ENCODE assay signal across 11 cellular contexts in genomic region chrX:78747471-78747870, GRCh38. TPM values are rescaled to one million over a fixed set of nuclear protein-coding genes. Genes with fewer than 3 reads are reported as not detected.
A peak's percentile ranks its signal among the peaks of the same experiment; 100 is the strongest.
DNase-seq lines count a peak whose midpoint lies in the region; ATAC-seq, FAIRE-seq and TF ChIP-seq lines count a peak whose summit lies in the region.
"Had no signal": no experiment of that assay in that cellular context is flagged by ENCODE, and none has a peak within 500 bp of the region (broad histone marks: within the 10 kb centered on the region; RNA-seq: fewer than 3 reads in every experiment).

Gene LPAR4 (plus strand): TSS chrX:78747720. CDS start chrX:78754870, 7,150 bp downstream.

- H3K36me3 Mint-ChIP-seq in nephron progenitor cell (ENCODE audit: low read depth) = no peaks in the 10 kb centered on the region

- H3K27me3 ChIP-seq in SJCRH30 = no peaks in the 10 kb centered on the region

- H3K27ac ChIP-seq in A549 = no peak within 1 kb of the TSS
- H3K27ac ChIP-seq in SJCRH30 = peak within 1 kb of the TSS; percentile 40
- H3K27ac ChIP-seq: BLaER1 treated with 17β-estradiol and CSF1 and Interleukin-3, amounts not matched to agents 10 nM and 100 nM had no signal

- TF ChIP-seq CTCF in A549 (IDR thresholded peaks at IDR 0.05) (no peak), foreskin fibroblast (IDR thresholded peaks at IDR 0.05; ENCODE audit: low read depth, low read length) (no peak), nephron progenitor cell (IDR thresholded peaks at IDR 0.05) (no peak)

- H3K27me3 Mint-ChIP-seq in nephron progenitor cell (ENCODE audit: low read depth, poor library complexity) = no peaks in the 10 kb centered on the region
- H3K27me3 Mint-ChIP-seq: effector memory CD8-positive, alpha-beta T cell had no signal

- 13% methylated on average over 9 of the region's 9 CpGs for WGBS in A549 (ENCODE audit: missing lambda C conversion rate)

- TF ChIP-seq EP300 in A549 (IDR thresholded peaks at IDR 0.05) = no peak

- H3K36me3 ChIP-seq in SJCRH30 = no peaks in the 10 kb centered on the region
- H3K36me3 ChIP-seq: BLaER1 treated with 17β-estradiol and CSF1 and Interleukin-3, amounts not matched to agents 10 nM and 100 nM had no signal

- H3K4me3 ChIP-seq in A549 (no peak within 1 kb of the TSS), SJCRH30 (peak within 1 kb of the TSS; percentile 61), foreskin fibroblast (ENCODE audit: low read depth in 1 of 2, low read length in 2 of 2) (peak within 1 kb of the TSS; percentile 44 to 61)
- H3K4me3 ChIP-seq: BLaER1 treated with 17β-estradiol and CSF1 and Interleukin-3, amounts not matched to agents 10 nM and 100 nM had no signal

- no peak for DNase-seq in A549 (ENCODE audit: low read depth in 1 of 2, low spot score in 1 of 2)
- DNase-seq in SJCRH30 = peak; percentile 45 to 73
- DNase-seq in foreskin fibroblast = peak; percentile 16 to 48
- peak; percentile 26 for DNase-seq in nephron progenitor cell
- DNase-seq in NCI-H187 (lab: John Stamatoyannopoulos, UW) = no peak
- DNase-seq in NCI-H82 (lab: John Stamatoyannopoulos, UW) = no peak
- DNase-seq: effector memory CD8-positive, alpha-beta T cell; NCI-H2081 treated with DMSO at 0.1 percent for 48 hours had no signal

- peaks cover 19% of the 10 kb centered on the region for H3K9me3 Mint-ChIP-seq in nephron progenitor cell
- H3K9me3 Mint-ChIP-seq: effector memory CD8-positive, alpha-beta T cell had no signal

- no peak within 1 kb of the TSS for H3K27ac Mint-ChIP-seq in nephron progenitor cell
- H3K27ac Mint-ChIP-seq: effector memory CD8-positive, alpha-beta T cell had no signal

- ATAC-seq in A549 = no peak
- no peak for ATAC-seq in HG03280 (IDR thresholded peaks at IDR 0.05; ENCODE audit: unreplicated experiment)
- ATAC-seq in GM18909 (IDR thresholded peaks at IDR 0.05; ENCODE audit: poor library complexity, unreplicated experiment) = no peak
- ATAC-seq: effector memory CD8-positive, alpha-beta T cell had no signal

- POLR2A ChIA-PET in A549 (lab: Yijun Ruan, JAX) = no interaction called here

- no peak for TF ChIP-seq POLR2A in A549 (IDR thresholded peaks at IDR 0.05; ENCODE audit: low read length)

- CTCF ChIA-PET in A549 (lab: Yijun Ruan, JAX) = no interaction called here

- TF ChIP-seq RAD21 in A549 (conservative IDR thresholded peaks at IDR 0.05 in 1 of 2, IDR thresholded peaks at IDR 0.05 in 1 of 2) = no peak

- peak within 1 kb of the TSS; percentile 31; the same call in 1 of the 3 replicates for H3K4me2 ChIP-seq in A549
- H3K4me2 ChIP-seq: BLaER1 treated with 17β-estradiol and CSF1 and Interleukin-3, amounts not matched to agents 10 nM and 100 nM had no signal

- no peak for FAIRE-seq in A549 (lab: Jason Lieb, UNC)

- H3K9me3 ChIP-seq in A549 (no peaks in the 10 kb centered on the region), SJCRH30 (replicated peaks) (no peaks in the 10 kb centered on the region)
- H3K9me3 ChIP-seq: BLaER1 treated with 17β-estradiol and CSF1 and Interleukin-3, amounts not matched to agents 10 nM and 100 nM had no signal

- H3K4me3 Mint-ChIP-seq in nephron progenitor cell = peak within 1 kb of the TSS; percentile 90
- H3K4me3 Mint-ChIP-seq: effector memory CD8-positive, alpha-beta T cell had no signal

- peaks cover 37% of the 10 kb centered on the region for H3K4me1 Mint-ChIP-seq in nephron progenitor cell

- H3K4me1 ChIP-seq in A549 (no peaks in the 10 kb centered on the region), SJCRH30 (no peaks in the 10 kb centered on the region)
- H3K4me1 ChIP-seq: BLaER1 treated with 17β-estradiol and CSF1 and Interleukin-3, amounts not matched to agents 10 nM and 100 nM had no signal

TF ChIP-seq in A549, 52 proteins besides CTCF, POLR2A, EP300 and RAD21:
- TF ChIP-seq BCL3 (IDR thresholded peaks at IDR 0.05) = no peak
- no peak for TF ChIP-seq ZNF302 (CRISPR knock-in tag; IDR thresholded peaks at IDR 0.05)
- TF ChIP-seq KDM1A (IDR thresholded peaks at IDR 0.05; ENCODE audit: low read depth) = no peak
- no peak for TF ChIP-seq POLR2AphosphoS2 (conservative IDR thresholded peaks at IDR 0.05; ENCODE audit: low read length)
- no peak for TF ChIP-seq CHD2 (IDR thresholded peaks at IDR 0.05; ENCODE audit: low read length, partially characterized antibody)
- TF ChIP-seq FOXS1 (CRISPR knock-in tag; IDR thresholded peaks at IDR 0.05) = no peak
- TF ChIP-seq HES2 (IDR thresholded peaks at IDR 0.05) = no peak
- no peak for TF ChIP-seq RNF2 (IDR thresholded peaks at IDR 0.05; ENCODE audit: borderline replicate concordance, low read depth)
- no peak for TF ChIP-seq TFCP2L1 (CRISPR knock-in tag; IDR thresholded peaks at IDR 0.05)
- no peak for TF ChIP-seq GATA3 (IDR thresholded peaks at IDR 0.05; ENCODE audit: borderline replicate concordance)
- TF ChIP-seq MAX (IDR thresholded peaks at IDR 0.05) = no peak
- no peak for TF ChIP-seq FOSL2 (IDR thresholded peaks at IDR 0.05)
- TF ChIP-seq FOSL2 (CRISPR knock-in tag; IDR thresholded peaks at IDR 0.05) = no peak
- TF ChIP-seq USF2 (IDR thresholded peaks at IDR 0.05) = no peak
- TF ChIP-seq HOXA7 (CRISPR knock-in tag; IDR thresholded peaks at IDR 0.05) = no peak
- no peak for TF ChIP-seq EHMT2 (IDR thresholded peaks at IDR 0.05; ENCODE audit: low read depth)
- TF ChIP-seq HDAC2 (IDR thresholded peaks at IDR 0.05) = no peak
- TF ChIP-seq EHF (CRISPR knock-in tag; IDR thresholded peaks at IDR 0.05) = no peak
- no peak for TF ChIP-seq MYC (IDR thresholded peaks at IDR 0.05; ENCODE audit: borderline replicate concordance, low read length)
- TF ChIP-seq ZC3H11A (IDR thresholded peaks at IDR 0.05) = no peak
- no peak for TF ChIP-seq ATOH8 (CRISPR knock-in tag; IDR thresholded peaks at IDR 0.05; ENCODE audit: low read depth)

RNA-seq across cellular contexts. Expression of gene LPAR4, which starts in this region (rescaled TPM):
- not detected in 2 replicates for polyA plus RNA-seq in A549 (2011; rRNA removed)
- polyA plus RNA-seq in A549 (2012; cell fraction: cytosol; rRNA removed) = not detected in 2 replicates
- not detected in 2 replicates for polyA plus RNA-seq in A549 (2012; cell fraction: nucleus; rRNA removed)
- not detected in 3 replicates for polyA plus RNA-seq in A549 (2017; fragmentation: RNase III; extraction: RNeasy Plus Mini Kit Qiagen cat#74134 plus additional on column Dnase treatment)
- polyA minus RNA-seq in A549 (2011; rRNA and poly(A)+ RNA removed) = not detected in 2 replicates
- total RNA-seq in SJCRH30 (2014; rRNA removed; shearing (Covaris generic)) = 11.7 and 14.3 TPM in 2 replicates

Comparison
In these comparisons a context has a peak if more than half of its experiments do, and no peak if none do; other contexts are left out.
1. DNase-seq: peak in SJCRH30 (2 of 2), foreskin fibroblast (2 of 2) and nephron progenitor cell (single experiment); none in A549 (0 of 2), NCI-H187 (0 of 2) and NCI-H82 (single experiment).